28 cellular contexts compared by ENCODE assay signal in genomic region chr1:22972760-22973159, GRCh38. TPM values are rescaled to one million over a fixed set of nuclear protein-coding genes. Genes with fewer than 3 reads are reported as not detected.
"Had no signal": no experiment of that assay in that cellular context is flagged by ENCODE, and none has a peak within 500 bp of the region (broad histone marks: within the 10 kb centered on the region; RNA-seq: fewer than 3 reads in every experiment).

LACTBL1 (minus strand) TSS chr1:22972866; CDS start chr1:22972316, 550 bp downstream.

- H3K4me3 ChIP-seq: adrenal gland, ascending aorta, left lung, lung, ovary, psoas muscle, suprapubic skin, tibial nerve had no signal

- FAIRE-seq: endometrium, TTC549 had no signal

- DNase-seq: activated CD4-positive, alpha-beta T cell treated with anti-CD3 and anti-CD28 coated beads for 1 hour; activated gamma-delta T cell treated with Interleukin-2 at 50 U/mL for 16 hours; activated T-cell treated with anti-CD3 and anti-CD28 coated beads, Interleukin-2, amount 50 U/mL, for 1 hour; brain microvascular endothelial cell; caudate nucleus; effector CD4-positive, alpha-beta T cell; erythroblast; foreskin keratinocyte; immature natural killer cell; kidney glomerular epithelial cell; left lung; naive thymus-derived CD8-positive, alpha-beta T cell; ovary; psoas muscle; right cardiac atrium; stimulated activated CD4-positive, alpha-beta T cell treated with anti-CD3 and anti-CD28 coated beads, Interleukin-2, amount 100 ng/mL, for 24 hours; stimulated activated naive CD8-positive, alpha-beta T cell treated with anti-CD3 and anti-CD28 coated beads, Interleukin-15, amount 100 ng/mL, for 72 hours had no signal

- H3K36me3 ChIP-seq: adrenal gland, ascending aorta, brain microvascular endothelial cell, left lung, neutrophil, ovary, suprapubic skin, tibial nerve had no signal

- H3K9me3 ChIP-seq: adrenal gland, ascending aorta, left lung, neutrophil, ovary, psoas muscle, suprapubic skin, tibial nerve had no signal

- H3K27ac ChIP-seq: adrenal gland, ascending aorta, brain microvascular endothelial cell, foreskin keratinocyte, left lung, neutrophil, ovary, psoas muscle, suprapubic skin, tibial nerve had no signal

- H3K27me3 ChIP-seq: adrenal gland, ascending aorta, brain microvascular endothelial cell, ovary had no signal

- H3K4me1 ChIP-seq: adrenal gland, ascending aorta, left lung, psoas muscle had no signal

RNA-seq across cellular contexts. Expression of gene LACTBL1, which starts in this region (rescaled TPM):
- total RNA-seq: adrenal gland; ascending aorta; foreskin keratinocyte; glomerular endothelial cell; left lung; lung; naive thymus-derived CD8-positive, alpha-beta T cell; ovary; psoas muscle; right cardiac atrium; suprapubic skin; T-helper 2 cell treated with Interferon-gamma antibody and Interleukin-4, amounts not matched to agents 100 ng/mL and 5 ng/mL, for 36 hours; tibial nerve; urinary bladder had no signal
- polyA plus RNA-seq: adrenal gland; foreskin keratinocyte; immature natural killer cell; lung; naive thymus-derived CD8-positive, alpha-beta T cell; ovary; psoas muscle; right cardiac atrium; urinary bladder had no signal
